Comparison of ENCODE assay signal across 2 cellular contexts in the genomic region with DNA sequence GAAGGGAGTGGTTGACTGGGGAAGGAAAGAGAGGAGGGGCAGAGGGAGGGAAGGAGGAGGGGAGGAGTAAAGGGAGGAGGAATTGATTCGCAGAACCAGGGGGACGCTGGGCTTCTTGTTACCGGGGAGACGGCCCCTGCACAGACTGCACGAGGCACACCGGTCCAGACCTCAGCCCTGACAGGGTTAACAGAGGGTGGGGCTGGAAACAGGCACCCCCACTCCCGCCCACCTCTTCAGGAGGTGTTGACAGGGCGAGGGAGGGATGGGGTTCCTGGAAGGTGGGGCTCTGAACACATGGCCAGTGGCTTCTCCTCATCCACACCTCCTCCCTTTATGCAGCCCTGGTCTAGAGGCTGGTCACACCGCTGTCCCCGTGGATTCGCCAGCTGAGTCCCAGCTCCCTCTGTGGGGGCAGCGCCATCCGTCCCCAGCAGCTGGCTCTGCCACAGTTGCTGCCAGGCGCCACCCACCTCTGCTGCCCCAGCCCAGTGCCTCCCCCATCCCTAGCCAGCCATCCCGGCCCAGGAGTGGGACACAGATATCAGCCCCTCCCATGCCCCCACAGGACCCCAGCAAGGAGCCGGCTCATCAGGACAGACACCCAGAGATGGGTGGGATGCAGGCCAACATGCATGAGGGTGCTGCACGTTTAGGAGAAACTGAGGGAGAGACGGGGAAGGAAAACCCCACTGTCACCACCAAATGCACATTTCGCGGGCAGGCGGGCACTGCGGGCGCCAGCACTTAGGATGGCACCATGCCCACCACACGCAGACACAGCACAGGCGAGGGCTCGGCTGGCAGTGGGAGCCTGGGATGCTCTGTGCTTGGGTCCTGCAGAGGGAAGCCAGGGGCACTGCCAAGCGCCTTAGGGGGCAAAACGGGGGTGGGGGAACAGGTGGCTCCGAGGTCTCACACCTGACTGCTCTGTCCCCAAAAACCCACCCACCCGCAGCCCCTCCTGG.
TF ChIP-seq lines count a peak whose summit lies in the region.

No MANE protein-coding gene starts in this region.

TF ChIP-seq in GM23338, 12 proteins besides CTCF, POLR2A, EP300 and RAD21 (continued from another document):
- TF ChIP-seq, protein P1, sequence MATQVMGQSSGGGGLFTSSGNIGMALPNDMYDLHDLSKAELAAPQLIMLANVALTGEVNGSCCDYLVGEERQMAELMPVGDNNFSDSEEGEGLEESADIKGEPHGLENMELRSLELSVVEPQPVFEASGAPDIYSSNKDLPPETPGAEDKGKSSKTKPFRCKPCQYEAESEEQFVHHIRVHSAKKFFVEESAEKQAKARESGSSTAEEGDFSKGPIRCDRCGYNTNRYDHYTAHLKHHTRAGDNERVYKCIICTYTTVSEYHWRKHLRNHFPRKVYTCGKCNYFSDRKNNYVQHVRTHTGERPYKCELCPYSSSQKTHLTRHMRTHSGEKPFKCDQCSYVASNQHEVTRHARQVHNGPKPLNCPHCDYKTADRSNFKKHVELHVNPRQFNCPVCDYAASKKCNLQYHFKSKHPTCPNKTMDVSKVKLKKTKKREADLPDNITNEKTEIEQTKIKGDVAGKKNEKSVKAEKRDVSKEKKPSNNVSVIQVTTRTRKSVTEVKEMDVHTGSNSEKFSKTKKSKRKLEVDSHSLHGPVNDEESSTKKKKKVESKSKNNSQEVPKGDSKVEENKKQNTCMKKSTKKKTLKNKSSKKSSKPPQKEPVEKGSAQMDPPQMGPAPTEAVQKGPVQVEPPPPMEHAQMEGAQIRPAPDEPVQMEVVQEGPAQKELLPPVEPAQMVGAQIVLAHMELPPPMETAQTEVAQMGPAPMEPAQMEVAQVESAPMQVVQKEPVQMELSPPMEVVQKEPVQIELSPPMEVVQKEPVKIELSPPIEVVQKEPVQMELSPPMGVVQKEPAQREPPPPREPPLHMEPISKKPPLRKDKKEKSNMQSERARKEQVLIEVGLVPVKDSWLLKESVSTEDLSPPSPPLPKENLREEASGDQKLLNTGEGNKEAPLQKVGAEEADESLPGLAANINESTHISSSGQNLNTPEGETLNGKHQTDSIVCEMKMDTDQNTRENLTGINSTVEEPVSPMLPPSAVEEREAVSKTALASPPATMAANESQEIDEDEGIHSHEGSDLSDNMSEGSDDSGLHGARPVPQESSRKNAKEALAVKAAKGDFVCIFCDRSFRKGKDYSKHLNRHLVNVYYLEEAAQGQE (IDR thresholded peaks at IDR 0.05; ENCODE audit: unreplicated experiment): no peak
- TF ChIP-seq ZNF331 (CRISPR knock-in tag; IDR thresholded peaks at IDR 0.05; ENCODE audit: low read depth): no peak
- TF ChIP-seq, protein P2, sequence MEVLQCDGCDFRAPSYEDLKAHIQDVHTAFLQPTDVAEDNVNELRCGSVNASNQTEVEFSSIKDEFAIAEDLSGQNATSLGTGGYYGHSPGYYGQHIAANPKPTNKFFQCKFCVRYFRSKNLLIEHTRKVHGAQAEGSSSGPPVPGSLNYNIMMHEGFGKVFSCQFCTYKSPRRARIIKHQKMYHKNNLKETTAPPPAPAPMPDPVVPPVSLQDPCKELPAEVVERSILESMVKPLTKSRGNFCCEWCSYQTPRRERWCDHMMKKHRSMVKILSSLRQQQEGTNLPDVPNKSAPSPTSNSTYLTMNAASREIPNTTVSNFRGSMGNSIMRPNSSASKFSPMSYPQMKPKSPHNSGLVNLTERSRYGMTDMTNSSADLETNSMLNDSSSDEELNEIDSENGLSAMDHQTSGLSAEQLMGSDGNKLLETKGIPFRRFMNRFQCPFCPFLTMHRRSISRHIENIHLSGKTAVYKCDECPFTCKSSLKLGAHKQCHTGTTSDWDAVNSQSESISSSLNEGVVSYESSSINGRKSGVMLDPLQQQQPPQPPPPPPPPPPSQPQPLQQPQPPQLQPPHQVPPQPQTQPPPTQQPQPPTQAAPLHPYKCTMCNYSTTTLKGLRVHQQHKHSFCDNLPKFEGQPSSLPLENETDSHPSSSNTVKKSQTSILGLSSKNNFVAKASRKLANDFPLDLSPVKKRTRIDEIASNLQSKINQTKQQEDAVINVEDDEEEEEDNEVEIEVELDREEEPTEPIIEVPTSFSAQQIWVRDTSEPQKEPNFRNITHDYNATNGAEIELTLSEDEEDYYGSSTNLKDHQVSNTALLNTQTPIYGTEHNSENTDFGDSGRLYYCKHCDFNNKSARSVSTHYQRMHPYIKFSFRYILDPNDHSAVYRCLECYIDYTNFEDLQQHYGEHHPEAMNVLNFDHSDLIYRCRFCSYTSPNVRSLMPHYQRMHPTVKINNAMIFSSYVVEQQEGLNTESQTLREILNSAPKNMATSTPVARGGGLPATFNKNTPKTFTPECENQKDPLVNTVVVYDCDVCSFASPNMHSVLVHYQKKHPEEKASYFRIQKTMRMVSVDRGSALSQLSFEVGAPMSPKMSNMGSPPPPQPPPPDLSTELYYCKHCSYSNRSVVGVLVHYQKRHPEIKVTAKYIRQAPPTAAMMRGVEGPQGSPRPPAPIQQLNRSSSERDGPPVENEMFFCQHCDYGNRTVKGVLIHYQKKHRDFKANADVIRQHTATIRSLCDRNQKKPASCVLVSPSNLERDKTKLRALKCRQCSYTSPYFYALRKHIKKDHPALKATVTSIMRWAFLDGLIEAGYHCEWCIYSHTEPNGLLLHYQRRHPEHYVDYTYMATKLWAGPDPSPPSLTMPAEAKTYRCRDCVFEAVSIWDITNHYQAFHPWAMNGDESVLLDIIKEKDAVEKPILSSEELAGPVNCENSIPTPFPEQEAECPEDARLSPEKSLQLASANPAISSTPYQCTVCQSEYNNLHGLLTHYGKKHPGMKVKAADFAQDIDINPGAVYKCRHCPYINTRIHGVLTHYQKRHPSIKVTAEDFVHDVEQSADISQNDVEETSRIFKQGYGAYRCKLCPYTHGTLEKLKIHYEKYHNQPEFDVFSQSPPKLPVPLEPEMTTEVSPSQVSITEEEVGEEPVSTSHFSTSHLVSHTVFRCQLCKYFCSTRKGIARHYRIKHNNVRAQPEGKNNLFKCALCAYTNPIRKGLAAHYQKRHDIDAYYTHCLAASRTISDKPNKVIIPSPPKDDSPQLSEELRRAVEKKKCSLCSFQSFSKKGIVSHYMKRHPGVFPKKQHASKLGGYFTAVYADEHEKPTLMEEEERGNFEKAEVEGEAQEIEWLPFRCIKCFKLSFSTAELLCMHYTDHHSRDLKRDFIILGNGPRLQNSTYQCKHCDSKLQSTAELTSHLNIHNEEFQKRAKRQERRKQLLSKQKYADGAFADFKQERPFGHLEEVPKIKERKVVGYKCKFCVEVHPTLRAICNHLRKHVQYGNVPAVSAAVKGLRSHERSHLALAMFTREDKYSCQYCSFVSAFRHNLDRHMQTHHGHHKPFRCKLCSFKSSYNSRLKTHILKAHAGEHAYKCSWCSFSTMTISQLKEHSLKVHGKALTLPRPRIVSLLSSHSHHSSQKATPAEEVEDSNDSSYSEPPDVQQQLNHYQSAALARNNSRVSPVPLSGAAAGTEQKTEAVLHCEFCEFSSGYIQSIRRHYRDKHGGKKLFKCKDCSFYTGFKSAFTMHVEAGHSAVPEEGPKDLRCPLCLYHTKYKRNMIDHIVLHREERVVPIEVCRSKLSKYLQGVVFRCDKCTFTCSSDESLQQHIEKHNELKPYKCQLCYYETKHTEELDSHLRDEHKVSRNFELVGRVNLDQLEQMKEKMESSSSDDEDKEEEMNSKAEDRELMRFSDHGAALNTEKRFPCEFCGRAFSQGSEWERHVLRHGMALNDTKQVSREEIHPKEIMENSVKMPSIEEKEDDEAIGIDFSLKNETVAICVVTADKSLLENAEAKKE (CRISPR knock-in tag; IDR thresholded peaks at IDR 0.05): no peak
- no peak for TF ChIP-seq EZH2 (IDR thresholded peaks at IDR 0.05; ENCODE audit: low read depth, unreplicated experiment)
- TF ChIP-seq STAT1 (IDR thresholded peaks at IDR 0.05; ENCODE audit: unreplicated experiment): no peak
- no peak for TF ChIP-seq JUNB (IDR thresholded peaks at IDR 0.05; ENCODE audit: unreplicated experiment)
- no peak for TF ChIP-seq ZNF114 (CRISPR knock-in tag; IDR thresholded peaks at IDR 0.05)

TF ChIP-seq in neural cell, 6 proteins besides CTCF, POLR2A, EP300 and RAD21 (continued from another document):
- TF ChIP-seq, protein P1 (IDR thresholded peaks at IDR 0.05; ENCODE audit: borderline replicate concordance): no peak
- peak; percentile 23 for TF ChIP-seq MXI1 (conservative IDR thresholded peaks at IDR 0.05; ENCODE audit: poor library complexity, severe bottlenecking)
